Comparison of ENCODE assay signal across 2 cellular contexts in genomic region chr6:28357036-28357435, GRCh38.
TF ChIP-seq lines count a peak whose summit lies in the region.

No MANE protein-coding gene starts in this region.

TF ChIP-seq in A549, 52 proteins besides CTCF, POLR2A, EP300 and RAD21:
- no peak for TF ChIP-seq FOSB (CRISPR knock-in tag; IDR thresholded peaks at IDR 0.05)
- peak; percentile 55 for TF ChIP-seq MAFK (IDR thresholded peaks at IDR 0.05; ENCODE audit: partially characterized antibody)
- peak; percentile 56; the same call in 1 of the 2 replicates for TF ChIP-seq NFE2L2 (conservative IDR thresholded peaks at IDR 0.05; ENCODE audit: low read length)
TF ChIP-seq in A549: peak in this region for 2.

TF ChIP-seq in IMR-90, 13 proteins besides CTCF, POLR2A, EP300 and RAD21:
- TF ChIP-seq MAFK (IDR thresholded peaks at IDR 0.05; ENCODE audit: low read depth, low read length) (peak; percentile 39), BHLHE40 (IDR thresholded peaks at IDR 0.05; ENCODE audit: low read depth, low read length) (peak; percentile 9; the same call in 1 of the 2 replicates), USF2 (IDR thresholded peaks at IDR 0.05; ENCODE audit: low read depth, low read length) (no peak), RCOR1 (IDR thresholded peaks at IDR 0.05; ENCODE audit: insufficient replicate concordance, low read length) (no peak), MXI1 (IDR thresholded peaks at IDR 0.05; ENCODE audit: borderline replicate concordance, low read depth, low read length) (no peak), ELK1 (IDR thresholded peaks at IDR 0.05; ENCODE audit: borderline replicate concordance, low read depth, low read length) (no peak), NFE2L2 (IDR thresholded peaks at IDR 0.05; ENCODE audit: low read depth, low read length) (peak; percentile 95), RFX5 (IDR thresholded peaks at IDR 0.05; ENCODE audit: low read depth, low read length) (peak; percentile 62), FOS (IDR thresholded peaks at IDR 0.05; ENCODE audit: low read depth, low read length) (peak; percentile 36; the same call in 1 of the 2 replicates), CHD1 (IDR thresholded peaks at IDR 0.05; ENCODE audit: low read depth, low read length) (no peak), CEBPB (IDR thresholded peaks at IDR 0.05; ENCODE audit: low read depth, low read length) (no peak), MAZ (IDR thresholded peaks at IDR 0.05; ENCODE audit: borderline replicate concordance, low read depth, low read length) (no peak), SMC3 (IDR thresholded peaks at IDR 0.05; ENCODE audit: low read depth, low read length) (no peak)
